In genomic region chr16:83389751-83390150, GRCh38 we compare ENCODE assay signal across 17 cellular contexts.
DNase-seq lines count a peak whose midpoint lies in the region; TF ChIP-seq lines count a peak whose summit lies in the region.
"Had no signal": no experiment of that assay in that cellular context is flagged by ENCODE, and none has a peak within 500 bp of the region (broad histone marks: within the 10 kb centered on the region; RNA-seq: fewer than 3 reads in every experiment).

No MANE protein-coding gene starts in this region.

- H4K5ac ChIP-seq in mesendoderm (ENCODE audit: low read length): no peak overlapping the region

- no peak overlapping the region for H3K27ac Mint-ChIP-seq in chondrocyte (ENCODE audit: unreplicated experiment)
- no peak overlapping the region for H3K27ac Mint-ChIP-seq in activated naive CD4-positive, alpha-beta T cell treated with anti-CD3 and anti-CD28 coated beads, Interleukin-2, amount 10 ng/mL, durations not matched to agents 7 days and 5 days
- H3K27ac Mint-ChIP-seq: CD8-positive, alpha-beta T cell had no signal

- no peak overlapping the region for H4K8ac ChIP-seq in mesendoderm (ENCODE audit: low read depth, low read length)

- H3K4me2 ChIP-seq in mesendoderm (ENCODE audit: low read length): no peak overlapping the region
- H3K4me2 ChIP-seq: A549, KMS-11 had no signal

- no peak overlapping the region for H3K4me3 Mint-ChIP-seq in chondrocyte (ENCODE audit: unreplicated experiment)
- H3K4me3 Mint-ChIP-seq in activated naive CD4-positive, alpha-beta T cell treated with anti-CD3 and anti-CD28 coated beads, Interleukin-2, amount 10 ng/mL, durations not matched to agents 7 days and 5 days: no peak overlapping the region
- H3K4me3 Mint-ChIP-seq: CD8-positive, alpha-beta T cell had no signal

- no peak overlapping the region for H3K18ac ChIP-seq in mesendoderm (ENCODE audit: low read length)

- H2BK120ac ChIP-seq in mesendoderm (ENCODE audit: low read depth, low read length): peak overlapping the region; percentile 19

- no peak overlapping the region for H3K9ac ChIP-seq in mesendoderm (ENCODE audit: low read length)
- H3K9ac ChIP-seq: KMS-11 had no signal

- DNase-seq in ELF-1 (ENCODE audit: low read depth, low spot score) (peak; percentile 4), M059J (ENCODE audit: low read depth) (peak; percentile 50), coronary artery (ENCODE audit: low spot score) (no peak), mesendoderm (peak; percentile 78), KG1 (lab: John Stamatoyannopoulos, UW) (no peak), chondrocyte (ENCODE audit: low spot score) (no peak)
- DNase-seq in activated naive CD4-positive, alpha-beta T cell treated with anti-CD3 and anti-CD28 coated beads, Interleukin-2, amount 10 ng/mL, durations not matched to agents 7 days and 5 days: no peak
- DNase-seq: Calu3; CD8-positive, alpha-beta T cell; EL; NCI-H1417 treated with DMSO at 0.1 percent for 48 hours; NCI-H187 treated with DMSO at 0.1 percent for 48 hours; NCI-H2227 treated with DMSO at 0.1 percent for 48 hours; NCI-H524; RPMI8226 had no signal

- no peaks in the 10 kb centered on the region for H3K27me3 Mint-ChIP-seq in chondrocyte (ENCODE audit: low read depth)
- no peaks in the 10 kb centered on the region for H3K27me3 Mint-ChIP-seq in activated naive CD4-positive, alpha-beta T cell treated with anti-CD3 and anti-CD28 coated beads, Interleukin-2, amount 10 ng/mL, durations not matched to agents 7 days and 5 days

- peak overlapping the region; percentile 1 for H3K56ac ChIP-seq in mesendoderm (ENCODE audit: low read length)

- no peak overlapping the region for H3K4me3 ChIP-seq in coronary artery
- no peak overlapping the region for H3K4me3 ChIP-seq in mesendoderm (ENCODE audit: low read length)
- H3K4me3 ChIP-seq: A549 had no signal

- no peaks in the 10 kb centered on the region for H3K79me1 ChIP-seq in mesendoderm (ENCODE audit: low read length)

- H2BK15ac ChIP-seq in mesendoderm (replicated peaks; ENCODE audit: low read depth): no peak overlapping the region

- H3K4ac ChIP-seq in mesendoderm (ENCODE audit: low read depth, low read length): no peak overlapping the region

- peaks cover 11% of the 10 kb centered on the region for H3K9me3 Mint-ChIP-seq in chondrocyte (ENCODE audit: low read depth)
- H3K9me3 Mint-ChIP-seq in activated naive CD4-positive, alpha-beta T cell treated with anti-CD3 and anti-CD28 coated beads, Interleukin-2, amount 10 ng/mL, durations not matched to agents 7 days and 5 days: peaks cover 21% of the 10 kb centered on the region

- TF ChIP-seq CTCF in coronary artery (IDR thresholded peaks at IDR 0.05): no peak
- TF ChIP-seq CTCF in chondrocyte (IDR thresholded peaks at IDR 0.05): no peak

- peaks cover 3% of the 10 kb centered on the region for H3K4me1 ChIP-seq in mesendoderm (ENCODE audit: control insufficient read depth, low read depth, low read length)
- H3K4me1 ChIP-seq: A549 had no signal

- H3K23ac ChIP-seq in mesendoderm (ENCODE audit: low read length): no peak overlapping the region

- peak overlapping the region; percentile 3 for H2BK5ac ChIP-seq in mesendoderm (ENCODE audit: low read length)

- CTCF ChIA-PET in activated naive CD4-positive, alpha-beta T cell treated with anti-CD3 and anti-CD28 coated beads, Interleukin-2, amount 10 ng/mL, durations not matched to agents 7 days and 5 days (lab: Charles Lee): no interaction called here

- H3K27me3 ChIP-seq in mesendoderm (ENCODE audit: insufficient read depth, low read length, poor library complexity): no peaks in the 10 kb centered on the region

- H3K4me1 Mint-ChIP-seq in chondrocyte (ENCODE audit: low read depth): peaks cover 18% of the 10 kb centered on the region
- H3K4me1 Mint-ChIP-seq in activated naive CD4-positive, alpha-beta T cell treated with anti-CD3 and anti-CD28 coated beads, Interleukin-2, amount 10 ng/mL, durations not matched to agents 7 days and 5 days: no peaks in the 10 kb centered on the region

- H3K27ac ChIP-seq in coronary artery (peak overlapping the region; percentile 54 to 85), mesendoderm (ENCODE audit: low read depth, low read length) (peak overlapping the region; percentile 46)
- H3K27ac ChIP-seq: A549, KMS-11 had no signal

- no CpG with 5 or more reads among the region's 3 CpGs for WGBS in mesendoderm (ENCODE audit: extremely low coverage, insufficient coverage, low lambda C conversion rate)

- H3K36me3 ChIP-seq in mesendoderm (ENCODE audit: control insufficient read depth, insufficient read depth, low read length): no peaks in the 10 kb centered on the region

- H2AK5ac ChIP-seq in mesendoderm (ENCODE audit: low read length): no peak overlapping the region

- no peaks in the 10 kb centered on the region for H3K36me3 Mint-ChIP-seq in chondrocyte (ENCODE audit: low read depth)
- H3K36me3 Mint-ChIP-seq in activated naive CD4-positive, alpha-beta T cell treated with anti-CD3 and anti-CD28 coated beads, Interleukin-2, amount 10 ng/mL, durations not matched to agents 7 days and 5 days: no peaks in the 10 kb centered on the region
- H3K36me3 Mint-ChIP-seq: CD8-positive, alpha-beta T cell had no signal

- H3K79me2 ChIP-seq in mesendoderm (ENCODE audit: control insufficient read depth, insufficient read depth, low read length): no peaks in the 10 kb centered on the region

Comparison
In these comparisons a context has a peak if more than half of its experiments do, and no peak if none do; other contexts are left out.
1. DNase-seq: peak in ELF-1 (single experiment), M059J (single experiment) and mesendoderm (single experiment); none in coronary artery (single experiment), KG1 (single experiment), chondrocyte (single experiment) and activated naive CD4-positive, alpha-beta T cell treated with anti-CD3 and anti-CD28 coated beads, Interleukin-2, amount 10 ng/mL, durations not matched to agents 7 days and 5 days (single experiment).